In the genomic region with DNA sequence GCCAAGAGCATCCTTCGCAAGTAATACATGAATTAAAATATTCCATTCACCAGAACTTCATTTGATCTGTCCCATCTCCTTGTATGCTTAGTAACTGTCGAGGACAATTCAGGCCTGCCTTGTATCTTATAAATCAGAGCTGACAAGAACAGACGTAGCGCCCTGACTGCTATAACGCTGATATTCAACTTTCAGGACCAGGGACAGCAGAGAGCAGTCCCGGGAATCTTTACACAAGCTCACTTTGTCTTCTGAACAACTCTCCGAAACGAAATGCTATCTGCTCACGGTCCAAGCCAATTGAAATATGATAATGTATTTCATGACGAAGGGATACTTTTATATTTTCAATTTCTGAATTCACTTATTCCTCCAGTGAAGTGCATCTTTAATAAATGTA, we compare ENCODE assay signal across 26 cellular contexts.
DNase-seq lines count a peak whose midpoint lies in the region; TF ChIP-seq lines count a peak whose summit lies in the region.
"Had no signal": no experiment of that assay in that cellular context is flagged by ENCODE, and none has a peak within 500 bp of the region (broad histone marks: within the 10 kb centered on the region; RNA-seq: fewer than 3 reads in every experiment).

No MANE protein-coding gene starts in this region.

- no peak overlapping the region for H3K4me3 ChIP-seq in choroid plexus epithelial cell (ENCODE audit: low read depth, low read length)
- H3K4me3 ChIP-seq in mesendoderm (ENCODE audit: low read length) = no peak overlapping the region
- H3K4me3 ChIP-seq: ascending aorta, BLaER1, cardiac muscle cell, coronary artery, left ventricle myocardium inferior, upper lobe of left lung had no signal

- no peaks in the 10 kb centered on the region for H3K79me2 ChIP-seq in mesendoderm (ENCODE audit: control insufficient read depth, insufficient read depth, low read length)

- no peaks in the 10 kb centered on the region for H3K79me1 ChIP-seq in mesendoderm (ENCODE audit: low read length)

- no peaks in the 10 kb centered on the region for H3K27me3 ChIP-seq in mesendoderm (ENCODE audit: insufficient read depth, low read length, poor library complexity)
- H3K27me3 ChIP-seq: ascending aorta, BLaER1, cardiac muscle cell, upper lobe of left lung had no signal

- no peak overlapping the region for H3K4ac ChIP-seq in mesendoderm (ENCODE audit: low read depth, low read length)

- WGBS in mesendoderm (ENCODE audit: extremely low coverage, insufficient coverage, low lambda C conversion rate) = no CpG with 5 or more reads among the region's 10 CpGs

- no peak overlapping the region for H3K27ac ChIP-seq in mesendoderm (ENCODE audit: low read depth, low read length)
- H3K27ac ChIP-seq: ascending aorta, BLaER1, cardiac muscle cell, coronary artery, left ventricle myocardium inferior, upper lobe of left lung had no signal

- H4K8ac ChIP-seq in mesendoderm (ENCODE audit: low read depth, low read length) = no peak overlapping the region

- H3K4me1 ChIP-seq in mesendoderm (ENCODE audit: control insufficient read depth, low read depth, low read length) = no peaks in the 10 kb centered on the region
- H3K4me1 ChIP-seq: ascending aorta, BLaER1, left ventricle myocardium inferior, upper lobe of left lung had no signal

- no peak overlapping the region for H3K9ac ChIP-seq in mesendoderm (ENCODE audit: low read length)
- H3K9ac ChIP-seq: BLaER1 had no signal

- no peak overlapping the region for H3K56ac ChIP-seq in mesendoderm (ENCODE audit: low read length)

- H2BK120ac ChIP-seq in mesendoderm (ENCODE audit: low read depth, low read length) = no peak overlapping the region

- TF ChIP-seq CTCF in choroid plexus epithelial cell (conservative IDR thresholded peaks at IDR 0.05; ENCODE audit: low read depth, low read length) = no peak

- peak; percentile 1 for DNase-seq in EH (ENCODE audit: low read depth)
- peak; percentile 0 for DNase-seq in LoVo (ENCODE audit: low spot score)
- peak; percentile 0 for DNase-seq in choroid plexus epithelial cell (ENCODE audit: low read depth)
- peak; percentile 47 for DNase-seq in mesendoderm
- no peak for DNase-seq in UCSD-AML1 (lab: John Stamatoyannopoulos, UW; ENCODE audit: unreplicated experiment)
- no peak for DNase-seq in C1 segment of cervical spinal cord (lab: John Stamatoyannopoulos, UW)
- DNase-seq in stimulated activated CD4-positive, alpha-beta T cell treated with anti-CD3 and anti-CD28 coated beads, Interleukin-2, amount 100 ng/mL, for 48 hours = no peak
- no peak for DNase-seq in activated CD8-positive, alpha-beta memory T cell treated with anti-CD3 and anti-CD28 coated beads, Interleukin-2, amount 50 U/mL, for 4 hours
- DNase-seq: activated CD8-positive, alpha-beta T cell treated with anti-CD3 and anti-CD28 coated beads, Interleukin-2, amount 10 ng/mL, durations not matched to agents 7 days and 5 days; activated naive CD8-positive, alpha-beta T cell treated with anti-CD3 and anti-CD28 coated beads for 36 hours; DMS153; effector CD8-positive, alpha-beta T cell; GDM1; islet precursor cell; left ventricle myocardium inferior; midbrain; NCI-H1105; NCI-H187 treated with DMSO at 0.1 percent for 48 hours; NCI-H524 treated with DMSO at 0.1 percent for 48 hours; Right ventricle myocardium superior; stimulated activated naive B cell treated with anti-CD40 and anti-IgM and Interleukin-4, amounts not matched to agents 10 μg/mL and 1 μg/mL and 100 μg/mL, for 72 hours; upper lobe of left lung had no signal

- H3K36me3 ChIP-seq in mesendoderm (ENCODE audit: control insufficient read depth, insufficient read depth, low read length) = no peaks in the 10 kb centered on the region
- H3K36me3 ChIP-seq: ascending aorta, BLaER1, cardiac muscle cell, left ventricle myocardium inferior, upper lobe of left lung had no signal

- H2BK5ac ChIP-seq in mesendoderm (ENCODE audit: low read length) = no peak overlapping the region

- H3K4me2 ChIP-seq in mesendoderm (ENCODE audit: low read length) = no peak overlapping the region
- H3K4me2 ChIP-seq: BLaER1 had no signal

- H2BK15ac ChIP-seq in mesendoderm (replicated peaks; ENCODE audit: low read depth) = no peak overlapping the region

- H4K5ac ChIP-seq in mesendoderm (ENCODE audit: low read length) = no peak overlapping the region

- no peak overlapping the region for H3K18ac ChIP-seq in mesendoderm (ENCODE audit: low read length)

- no peak overlapping the region for H2AK5ac ChIP-seq in mesendoderm (ENCODE audit: low read length)

- no peak overlapping the region for H3K23ac ChIP-seq in mesendoderm (ENCODE audit: low read length)

Comparison
In these comparisons a context has a peak if more than half of its experiments do, and no peak if none do; other contexts are left out.
1. DNase-seq: peak in EH (single experiment), LoVo (single experiment), choroid plexus epithelial cell (single experiment) and mesendoderm (single experiment); none in UCSD-AML1 (single experiment), C1 segment of cervical spinal cord (0 of 14), stimulated activated CD4-positive, alpha-beta T cell treated with anti-CD3 and anti-CD28 coated beads, Interleukin-2, amount 100 ng/mL, for 48 hours (0 of 2) and activated CD8-positive, alpha-beta memory T cell treated with anti-CD3 and anti-CD28 coated beads, Interleukin-2, amount 50 U/mL, for 4 hours (single experiment).